ENCODE assay signal across 3 cellular contexts in genomic region chr14:35351497-35351896, GRCh38.
TF ChIP-seq lines count a peak whose summit lies in the region.

No MANE protein-coding gene starts in this region.

TF ChIP-seq in GM23338, 12 proteins besides CTCF, POLR2A, EP300 and RAD21 (continues in another document):
- TF ChIP-seq CREB1 (CRISPR knock-in tag; IDR thresholded peaks at IDR 0.05; ENCODE audit: low read depth) (no peak), EZH2 (IDR thresholded peaks at IDR 0.05; ENCODE audit: low read depth, unreplicated experiment) (no peak), REST (IDR thresholded peaks at IDR 0.05; ENCODE audit: unreplicated experiment) (no peak), STAT1 (IDR thresholded peaks at IDR 0.05; ENCODE audit: unreplicated experiment) (no peak), ZNF331 (CRISPR knock-in tag; IDR thresholded peaks at IDR 0.05; ENCODE audit: low read depth) (no peak)

TF ChIP-seq in endothelial cell of umbilical vein, 7 proteins besides CTCF, POLR2A, EP300 and RAD21:
- TF ChIP-seq MAX (IDR thresholded peaks at IDR 0.05; ENCODE audit: insufficient read depth, insufficient read length) (no peak), GATA2 (IDR thresholded peaks at IDR 0.05; ENCODE audit: insufficient read depth, insufficient read length, low read depth, low read length) (no peak), FOS (IDR thresholded peaks at IDR 0.05; ENCODE audit: borderline replicate concordance, insufficient read depth, low read length) (no peak), JUN (IDR thresholded peaks at IDR 0.05; ENCODE audit: borderline replicate concordance, insufficient read depth, insufficient read length, low read depth) (no peak), POLR2AphosphoS5 (IDR thresholded peaks at IDR 0.05; ENCODE audit: insufficient read depth, low read depth, low read length) (no peak), EZH2 (IDR thresholded peaks at IDR 0.05; ENCODE audit: borderline replicate concordance, low read depth, low read length, severe bottlenecking) (no peak), MYC (IDR thresholded peaks at IDR 0.05; ENCODE audit: low read depth, low read length) (no peak)

TF ChIP-seq in WTC11, 78 proteins besides CTCF, POLR2A, EP300 and RAD21:
- no peak for TF ChIP-seq FOXP1 (CRISPR knock-in tag; IDR thresholded peaks at IDR 0.05; ENCODE audit: borderline replicate concordance)
- TF ChIP-seq ARID4B (CRISPR knock-in tag; IDR thresholded peaks at IDR 0.05; ENCODE audit: borderline replicate concordance): no peak
- TF ChIP-seq CBFB (CRISPR knock-in tag; IDR thresholded peaks at IDR 0.05; ENCODE audit: low read depth): no peak
